Comparison of ENCODE assay signal across 8 cellular contexts in the genomic region with DNA sequence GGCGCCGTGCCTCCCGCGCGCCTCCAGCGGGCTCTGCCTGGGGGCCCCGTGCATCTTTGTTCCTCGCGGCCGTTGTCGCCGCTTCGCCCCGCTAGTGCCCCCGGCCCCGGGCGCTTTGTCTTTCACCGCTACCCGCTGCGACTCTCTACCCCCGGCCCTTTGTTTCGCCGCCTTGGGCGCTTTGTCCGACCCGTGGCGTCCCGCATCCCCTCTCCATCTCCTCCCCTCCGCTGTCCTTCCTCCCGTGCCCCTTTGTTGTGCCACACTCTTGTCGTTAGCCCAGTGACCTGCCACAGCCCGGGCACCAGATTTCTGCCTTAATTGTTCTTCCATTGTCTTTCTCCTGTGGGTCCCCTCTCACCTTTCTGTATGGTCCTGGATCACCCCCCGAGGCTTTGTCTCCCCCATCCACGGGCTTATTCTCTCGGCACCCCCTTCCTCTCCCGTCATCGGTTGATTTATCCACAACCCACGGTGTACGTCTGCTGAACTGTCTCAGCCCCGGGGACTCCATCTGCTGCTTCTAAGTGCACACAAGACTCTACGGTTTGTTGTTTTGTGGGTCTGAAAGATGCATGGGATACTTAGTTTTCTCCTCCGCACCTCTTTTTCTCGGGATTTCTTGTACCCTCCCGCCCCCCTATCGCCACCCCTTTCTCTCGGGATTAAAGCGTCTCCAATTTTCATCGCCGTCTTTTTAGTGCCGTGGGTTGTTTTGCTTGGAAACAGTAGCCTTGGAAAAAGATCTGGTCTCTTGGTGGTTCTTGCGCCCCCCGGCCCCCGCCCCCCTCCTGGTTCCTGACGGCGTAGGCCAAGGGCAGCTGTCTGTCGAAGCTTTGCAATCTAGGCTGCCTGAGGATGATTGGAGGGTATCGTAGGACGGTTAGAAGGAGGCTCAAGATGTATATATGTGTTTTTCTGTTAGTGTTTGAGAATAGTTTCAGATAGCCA. TPM values are rescaled to one million over a fixed set of nuclear protein-coding genes. Genes with fewer than 3 reads are reported as not detected.
DNase-seq lines count a peak whose midpoint lies in the region; ATAC-seq, FAIRE-seq and TF ChIP-seq lines count a peak whose summit lies in the region.

No MANE protein-coding gene starts in this region.

- peak; percentile 34 for DNase-seq in Daoy (ENCODE audit: low read depth)
- peak; percentile 2 for DNase-seq in MV-4-11 (lab: John Stamatoyannopoulos, UW)
- peak; percentile 72 for DNase-seq in activated CD8-positive, alpha-beta memory T cell treated with anti-CD3 and anti-CD28 coated beads, Interleukin-2, amount 50 U/mL, for 48 hours
- DNase-seq in erythroblast (lab: John Stamatoyannopoulos, UW): peak; percentile 47 to 51
- DNase-seq in neural progenitor cell (ENCODE audit: low spot score): peak; percentile 81
- peak; percentile 73 for DNase-seq in upper lobe of right lung
- DNase-seq in GM19239 (ENCODE audit: insufficient read length, low spot score): no peak
- DNase-seq in NCI-H2196 treated with DMSO at 0.1 percent for 48 hours (lab: John Stamatoyannopoulos, UW; ENCODE audit: unreplicated experiment): no peak

- FAIRE-seq in GM19239 (lab: Jason Lieb, UNC): no peak

- H3K4me1 ChIP-seq in neural progenitor cell (peaks cover 12% of the 10 kb centered on the region), upper lobe of right lung (peaks cover 12% of the 10 kb centered on the region)

- H3K4me3 Mint-ChIP-seq in neural progenitor cell: peak overlapping the region; percentile 99

- H3K79me2 ChIP-seq in neural progenitor cell (ENCODE audit: low read depth): peaks cover 54% of the 10 kb centered on the region

- peak overlapping the region; percentile 78 for H3K9ac ChIP-seq in neural progenitor cell

- peaks cover 22% of the 10 kb centered on the region for H3F3A ChIP-seq in neural progenitor cell (ENCODE audit: low read depth)

- TF ChIP-seq CTCF in neural progenitor cell (IDR thresholded peaks at IDR 0.05) (no peak), upper lobe of right lung (IDR thresholded peaks at IDR 0.05) (no peak)

- H3K4me3 ChIP-seq in neural progenitor cell (peak overlapping the region; percentile 98), upper lobe of right lung (peak overlapping the region; percentile 72)

- H3K9me3 Mint-ChIP-seq in neural progenitor cell: no peaks in the 10 kb centered on the region

- no peaks in the 10 kb centered on the region for H3K27me3 Mint-ChIP-seq in neural progenitor cell (ENCODE audit: insufficient read depth, low read depth)

- H3K4me1 Mint-ChIP-seq in neural progenitor cell: peaks cover 24% of the 10 kb centered on the region

- intact Hi-C loops in upper lobe of right lung (cut with DNase I): no loop called here

- H3K9me3 ChIP-seq in neural progenitor cell (ENCODE audit: low read depth): no peaks in the 10 kb centered on the region
- H3K9me3 ChIP-seq in upper lobe of right lung: no peaks in the 10 kb centered on the region

- peak overlapping the region; percentile 96 for H3K4me2 ChIP-seq in neural progenitor cell

- peaks cover 53% of the 10 kb centered on the region for H4K20me1 ChIP-seq in neural progenitor cell (ENCODE audit: low read depth)

- ATAC-seq in upper lobe of right lung: no peak

- H2AFZ ChIP-seq in neural progenitor cell (replicated peaks): peak overlapping the region; percentile 26

- no peak for TF ChIP-seq POLR2A in erythroblast (IDR thresholded peaks at IDR 0.05; ENCODE audit: low read length)

- H3K27me3 ChIP-seq in neural progenitor cell: no peaks in the 10 kb centered on the region
- H3K27me3 ChIP-seq in upper lobe of right lung: no peaks in the 10 kb centered on the region

- H3K27ac ChIP-seq in neural progenitor cell: peak overlapping the region; percentile 78
- peak overlapping the region; percentile 83 for H3K27ac ChIP-seq in upper lobe of right lung

- H3K27ac Mint-ChIP-seq in neural progenitor cell: peak overlapping the region; percentile 97

- no peaks in the 10 kb centered on the region for H3K36me3 ChIP-seq in neural progenitor cell
- H3K36me3 ChIP-seq in upper lobe of right lung: no peaks in the 10 kb centered on the region

- no peaks in the 10 kb centered on the region for H3K36me3 Mint-ChIP-seq in neural progenitor cell

RNA-seq across cellular contexts. Expression of a gene that starts 0.8 kb away (rescaled TPM):
- 33.9 and 78.3 TPM in 2 replicates for total RNA-seq in Daoy (2014; rRNA removed; shearing (Covaris generic))
- total RNA-seq in neural progenitor cell (ENCODE audit: low replicate concordance): 105 and 120 TPM in 2 replicates
- 86.2 TPM for total RNA-seq in upper lobe of right lung

Comparison
In these comparisons a context has a peak if more than half of its experiments do, and no peak if none do; other contexts are left out.
1. DNase-seq: peak in Daoy (single experiment), MV-4-11 (single experiment), activated CD8-positive, alpha-beta memory T cell treated with anti-CD3 and anti-CD28 coated beads, Interleukin-2, amount 50 U/mL, for 48 hours (single experiment), erythroblast (2 of 2), neural progenitor cell (single experiment) and upper lobe of right lung (single experiment); none in GM19239 (single experiment) and NCI-H2196 treated with DMSO at 0.1 percent for 48 hours (single experiment).